15 cellular contexts compared by ENCODE assay signal in genomic region chr12:120048258-120048657, GRCh38. TPM values are rescaled to one million over a fixed set of nuclear protein-coding genes. Genes with fewer than 3 reads are reported as not detected.
"Had no signal": no experiment of that assay in that cellular context is flagged by ENCODE, and none has a peak within 500 bp of the region (broad histone marks: within the 10 kb centered on the region; RNA-seq: fewer than 3 reads in every experiment).

No MANE protein-coding gene starts in this region.

- H3K27me3 ChIP-seq: ovary, thyroid gland, uterus had no signal

- H3K4me3 ChIP-seq: coronary artery, gastrocnemius medialis, heart right ventricle, ovary, SJSA1, thyroid gland, uterus had no signal

- ATAC-seq: gastrocnemius medialis, heart right ventricle, left lobe of liver had no signal

- H3K27ac ChIP-seq: coronary artery, gastrocnemius medialis, heart right ventricle, ovary, SJSA1, thyroid gland, uterus had no signal

- DNase-seq: activated CD4-positive, alpha-beta T cell treated with anti-CD3 and anti-CD28 coated beads, Interleukin-2, amount 50 U/mL, for 1 hour; effector CD8-positive, alpha-beta T cell; gastrocnemius medialis; heart right ventricle; islet precursor cell; ovary; stimulated activated CD4-positive, alpha-beta T cell treated with anti-CD3 and anti-CD28 coated beads, Interleukin-2, amount 100 ng/mL, for 48 hours; stimulated activated CD8-positive, alpha-beta memory T cell treated with anti-CD3 and anti-CD28 coated beads, Interleukin-4, amount 100 ng/mL, for 48 hours; SW 1271; T-helper 9 cell; thyroid gland; uterus had no signal

- H3K36me3 ChIP-seq: gastrocnemius medialis, heart right ventricle, ovary, SJSA1, thyroid gland, uterus had no signal

- H3K9me3 ChIP-seq: gastrocnemius medialis, ovary, SJSA1, thyroid gland, uterus had no signal

- H3K4me1 ChIP-seq: gastrocnemius medialis, heart right ventricle, SJSA1, thyroid gland, uterus had no signal

RNA-seq across cellular contexts. Expression of gene BICDL1, which starts 59.2 kb away (rescaled TPM):
- total RNA-seq: SJSA1 had no signal
